In genomic region chr6:11043961-11044711, GRCh38 we compare ENCODE assay signal across 9 cellular contexts. TPM values are rescaled to one million over a fixed set of nuclear protein-coding genes. Genes with fewer than 3 reads are reported as not detected.
A peak's percentile ranks its signal among the peaks of the same experiment; 100 is the strongest.
DNase-seq lines count a peak whose midpoint lies in the region; ATAC-seq and TF ChIP-seq lines count a peak whose summit lies in the region.
"Had no signal": no experiment of that assay in that cellular context is flagged by ENCODE, and none has a peak within 500 bp of the region (broad histone marks: within the 10 kb centered on the region; RNA-seq: fewer than 3 reads in every experiment).

TSS of gene ELOVL2 (minus strand) at chr6:11044305. CDS start at chr6:11044230, 75 bp downstream.

- H3K9me3 Mint-ChIP-seq in dendritic cell treated with granulocyte-macrophage colony-stimulating factor and Interleukin-4, amounts not matched to agents 40 ng/mL and 50 ng/mL, for 4 days, result no peaks in the 10 kb centered on the region
- H3K9me3 Mint-ChIP-seq: activated naive CD4-positive, alpha-beta T cell treated with anti-CD3 and anti-CD28 coated beads, Interleukin-2, amount 50 U/mL, for 72 hours had no signal

- H3K27me3 ChIP-seq in thymus (ENCODE audit: control insufficient read depth, insufficient read depth), result peaks cover 46% of the 10 kb centered on the region

- peaks cover 5% of the 10 kb centered on the region; the same call in 1 of the 2 replicates for H3K9me3 ChIP-seq in ES-I3 (ENCODE audit: control insufficient read depth, insufficient read depth, low read length)
- no peaks in the 10 kb centered on the region for H3K9me3 ChIP-seq in HEK293 (ENCODE audit: control insufficient read depth, insufficient read depth, low read depth, low read length)
- no peaks in the 10 kb centered on the region for H3K9me3 ChIP-seq in SK-N-MC (ENCODE audit: low read depth, low read length)
- peaks cover 5% of the 10 kb centered on the region for H3K9me3 ChIP-seq in thymus (ENCODE audit: control insufficient read depth)

- DNase-seq in SK-N-MC (ENCODE audit: low read depth, low spot score) (no peak), lower leg skin (ENCODE audit: low spot score in 2 of 2) (no peak), MV-4-11 (lab: John Stamatoyannopoulos, UW) (no peak)

- H3K27ac ChIP-seq in HEK293 (ENCODE audit: extremely low read depth, low read depth, low read length) (peak within 1 kb of the TSS; percentile 71; the same call in 1 of the 2 replicates), SK-N-MC (no peak within 1 kb of the TSS), thymus (ENCODE audit: low read depth) (no peak within 1 kb of the TSS)

- no peak for TF ChIP-seq POLR2A in lower leg skin (IDR thresholded peaks at IDR 0.05)

- no peak for ATAC-seq in GM19035 (IDR thresholded peaks at IDR 0.05; ENCODE audit: unreplicated experiment)

- H3K36me3 Mint-ChIP-seq in dendritic cell treated with granulocyte-macrophage colony-stimulating factor and Interleukin-4, amounts not matched to agents 40 ng/mL and 50 ng/mL, for 4 days (ENCODE audit: low read depth), result no peaks in the 10 kb centered on the region

- H3K36me3 ChIP-seq in ES-I3 (ENCODE audit: insufficient read depth, low read length) (no peaks in the 10 kb centered on the region), HEK293 (ENCODE audit: control insufficient read depth in 2 of 2, insufficient read depth in 1 of 2, low read length in 2 of 2) (no peaks in the 10 kb centered on the region), SK-N-MC (ENCODE audit: insufficient read depth, low read length) (no peaks in the 10 kb centered on the region), thymus (ENCODE audit: control insufficient read depth, insufficient read depth) (no peaks in the 10 kb centered on the region)

- H3K4me1 Mint-ChIP-seq in dendritic cell treated with granulocyte-macrophage colony-stimulating factor and Interleukin-4, amounts not matched to agents 40 ng/mL and 50 ng/mL, for 4 days (ENCODE audit: low read depth), result peaks cover 14% of the 10 kb centered on the region

- H3K4me3 Mint-ChIP-seq in dendritic cell treated with granulocyte-macrophage colony-stimulating factor and Interleukin-4, amounts not matched to agents 40 ng/mL and 50 ng/mL, for 4 days, result peak within 1 kb of the TSS; percentile 69

- peaks cover under 1% of the 10 kb centered on the region for H3K4me1 ChIP-seq in ES-I3 (ENCODE audit: insufficient read depth, low read length)
- H3K4me1 ChIP-seq in HEK293 (ENCODE audit: control insufficient read depth, insufficient read depth, low read length), result peaks cover 7% of the 10 kb centered on the region; the same call in 1 of the 2 replicates
- H3K4me1 ChIP-seq in thymus (ENCODE audit: control insufficient read depth, insufficient read depth, low read length), result peaks cover 5% of the 10 kb centered on the region

- H3K9ac ChIP-seq in ES-I3 (ENCODE audit: low read depth, low read length) (peak within 1 kb of the TSS; percentile 81), SK-N-MC (ENCODE audit: insufficient read length) (peak within 1 kb of the TSS; percentile 71)

- H3K4me3 ChIP-seq in HEK293 (ENCODE audit: low read depth, low read length) (peak within 1 kb of the TSS; percentile 75), SK-N-MC (peak within 1 kb of the TSS; percentile 91), lower leg skin (ENCODE audit: low read depth, poor library complexity, severe bottlenecking) (peak within 1 kb of the TSS; percentile 24), thymus (ENCODE audit: low read length) (peak within 1 kb of the TSS; percentile 54)

- 10% methylated on average over 40 of the region's 124 CpGs; no CpG with 5 or more reads in 1 of the 2 donors for WGBS in lower leg skin, 2 donors
- WGBS in thymus, result 3% methylated on average over 124 of the region's 124 CpGs

- no peak within 1 kb of the TSS for H3K27ac Mint-ChIP-seq in dendritic cell treated with granulocyte-macrophage colony-stimulating factor and Interleukin-4, amounts not matched to agents 40 ng/mL and 50 ng/mL, for 4 days
- H3K27ac Mint-ChIP-seq: activated naive CD4-positive, alpha-beta T cell treated with anti-CD3 and anti-CD28 coated beads, Interleukin-2, amount 50 U/mL, for 72 hours had no signal

- POLR2A ChIA-PET in HEK293 (lab: Yijun Ruan, JAX), result no interaction called here

- peak; percentile 18; the same call in 1 of the 2 replicates for TF ChIP-seq CTCF in HEK293 (tag by site-specific recombination; IDR thresholded peaks at IDR 0.05)
- no peak for TF ChIP-seq CTCF in lower leg skin (IDR thresholded peaks at IDR 0.05)

- CTCF ChIA-PET in HEK293 (lab: Yijun Ruan, JAX), result interaction anchor here (0.7 to 6.4 kb wide), 7 partner anchors 8 to 89 kb away, joined by 3 to 29 read pairs (median 5); no protein-coding TSS in a partner anchor

- intact Hi-C loops in dendritic cell treated with granulocyte-macrophage colony-stimulating factor and Interleukin-4, amounts not matched to agents 40 ng/mL and 50 ng/mL, for 4 days (cut with micrococcal nuclease), result no loop called here
- intact Hi-C loops in lower leg skin (cut with DNase I; ENCODE audit: low total_unique reads), result no loop called here

- peaks cover 64% of the 10 kb centered on the region for H3K27me3 Mint-ChIP-seq in dendritic cell treated with granulocyte-macrophage colony-stimulating factor and Interleukin-4, amounts not matched to agents 40 ng/mL and 50 ng/mL, for 4 days

TF ChIP-seq in HEK293, 187 proteins besides CTCF, POLR2A, EP300 and RAD21 (continues in another document):
- TF ChIP-seq ZNF561 (tag by site-specific recombination; IDR thresholded peaks at IDR 0.05; ENCODE audit: borderline replicate concordance) (no peak), KLF16 (tag by site-specific recombination; IDR thresholded peaks at IDR 0.05) (no peak), ZNF610 (tag by site-specific recombination; IDR thresholded peaks at IDR 0.05; ENCODE audit: borderline replicate concordance) (peak; percentile 50; the same call in 1 of the 2 replicates), MEIS1 (CRISPR knock-in tag; IDR thresholded peaks at IDR 0.05; ENCODE audit: borderline replicate concordance) (0 out of 2 replicates have a peak, but pooled peaks have one; percentile 13), ZBTB26 (tag by site-specific recombination; optimal IDR thresholded peaks at IDR 0.05) (peak; percentile 39), ZNF677 (tag by site-specific recombination; IDR thresholded peaks at IDR 0.05) (peak; percentile 52), ZNF280C (tag by site-specific recombination; IDR thresholded peaks at IDR 0.05) (no peak), ZNF837 (tag by site-specific recombination; IDR thresholded peaks at IDR 0.05) (no peak), ZIC2 (tag by site-specific recombination; IDR thresholded peaks at IDR 0.05) (peak; percentile 7; the same call in 1 of the 2 replicates), ZNF626 (tag by site-specific recombination; IDR thresholded peaks at IDR 0.05) (peak; percentile 88; the same call in 1 of the 2 replicates), ZSCAN5A (tag by site-specific recombination; IDR thresholded peaks at IDR 0.05) (no peak), PRDM6 (tag by site-specific recombination; IDR thresholded peaks at IDR 0.05) (no peak)

RNA-seq across cellular contexts. Expression of gene ELOVL2, which starts in this region (rescaled TPM):
- total RNA-seq in lower leg skin, result under 1 TPM in 1 of 4 donors, not detected in 3; 0.07 TPM
- polyA plus RNA-seq in thymus, result 0.91 TPM
- total RNA-seq: activated naive CD4-positive, alpha-beta T cell treated with anti-CD3 and anti-CD28 coated beads, Interleukin-2, amount 50 U/mL, for 72 hours had no signal

Comparison
In these comparisons a context has a peak if more than half of its experiments do, and no peak if none do; other contexts are left out.
1. H3K4me3 ChIP-seq: peak in every context shown above with its lines; median percentile 91 in SK-N-MC; 75 in HEK293; 54 in thymus; 24 in lower leg skin.